Comparison of ENCODE assay signal across 23 cellular contexts in genomic region chr6:34096193-34096592, GRCh38. TPM values are rescaled to one million over a fixed set of nuclear protein-coding genes. Genes with fewer than 3 reads are reported as not detected.
"Had no signal": no experiment of that assay in that cellular context is flagged by ENCODE, and none has a peak within 500 bp of the region (broad histone marks: within the 10 kb centered on the region; RNA-seq: fewer than 3 reads in every experiment).

No MANE protein-coding gene starts in this region.

- ATAC-seq: left ventricle myocardium superior; lower lobe of right lung; natural killer cell; psoas muscle; right cardiac atrium; stimulated activated naive B cell treated with anti-CD40 and anti-IgM and Interleukin-4, amounts not matched to agents 10 μg/mL and 1 μg/mL and 100 μg/mL, for 72 hours had no signal

- H3K36me3 Mint-ChIP-seq: natural killer cell had no signal

- DNase-seq: dermis blood vessel endothelial cell; effector memory CD4-positive, alpha-beta T cell; erythroblast; esophagus squamous epithelium; foreskin melanocyte; left ventricle myocardium superior; lower lobe of right lung; natural killer cell; psoas muscle; small intestine; stimulated activated CD4-positive, alpha-beta T cell treated with anti-CD3 and anti-CD28 coated beads, Interleukin-15, amount 100 ng/mL, for 24 hours; stimulated activated CD4-positive, alpha-beta T cell treated with anti-CD3 and anti-CD28 coated beads, Interleukin-2, amount 100 ng/mL, for 48 hours; stimulated activated naive B cell treated with anti-CD40 and anti-IgM and Interleukin-4, amounts not matched to agents 10 μg/mL and 1 μg/mL and 100 μg/mL, for 72 hours; upper lobe of left lung had no signal

- H3K27ac ChIP-seq: coronary artery, esophagus squamous epithelium, lower lobe of right lung, psoas muscle, thoracic aorta, tibial nerve, upper lobe of left lung had no signal

- H3K4me3 ChIP-seq: coronary artery, esophagus squamous epithelium, lower lobe of right lung, psoas muscle, thoracic aorta, tibial nerve, upper lobe of left lung had no signal

- H3K4me1 Mint-ChIP-seq: natural killer cell; stimulated activated naive B cell treated with anti-CD40 and anti-IgM and Interleukin-4, amounts not matched to agents 10 μg/mL and 1 μg/mL and 100 μg/mL, for 72 hours had no signal

- H3K4me3 Mint-ChIP-seq: natural killer cell; stimulated activated naive B cell treated with anti-CD40 and anti-IgM and Interleukin-4, amounts not matched to agents 10 μg/mL and 1 μg/mL and 100 μg/mL, for 72 hours; stimulated activated naive CD8-positive, alpha-beta T cell treated with anti-CD3 and anti-CD28 coated beads, Interleukin-15, Interleukin-2, amounts not matched to agents 100 ng/mL and 50 ng/mL, for 24 hours had no signal

- H3K27ac Mint-ChIP-seq: natural killer cell; stimulated activated naive B cell treated with anti-CD40 and anti-IgM and Interleukin-4, amounts not matched to agents 10 μg/mL and 1 μg/mL and 100 μg/mL, for 72 hours; stimulated activated naive CD8-positive, alpha-beta T cell treated with anti-CD3 and anti-CD28 coated beads, Interleukin-15, Interleukin-2, amounts not matched to agents 100 ng/mL and 50 ng/mL, for 24 hours had no signal

- H3K9me3 ChIP-seq: esophagus squamous epithelium, lower lobe of right lung, psoas muscle, thoracic aorta, upper lobe of left lung had no signal

- H3K36me3 ChIP-seq: esophagus squamous epithelium, lower lobe of right lung, thoracic aorta, tibial nerve, upper lobe of left lung had no signal

- H3K9me3 Mint-ChIP-seq: natural killer cell; stimulated activated naive B cell treated with anti-CD40 and anti-IgM and Interleukin-4, amounts not matched to agents 10 μg/mL and 1 μg/mL and 100 μg/mL, for 72 hours; stimulated activated naive CD8-positive, alpha-beta T cell treated with anti-CD3 and anti-CD28 coated beads, Interleukin-15, Interleukin-2, amounts not matched to agents 100 ng/mL and 50 ng/mL, for 24 hours had no signal

- H3K4me1 ChIP-seq: esophagus squamous epithelium, lower lobe of right lung, psoas muscle, tibial nerve, upper lobe of left lung had no signal

- FAIRE-seq: endometrium, keratinocyte, small intestine, urothelium cell line had no signal

RNA-seq across cellular contexts. Expression of gene GRM4, which starts 49.7 kb away (rescaled TPM):
- total RNA-seq: dermis blood vessel endothelial cell, esophagus squamous epithelium, left ventricle myocardium superior, lower lobe of right lung, mesenteric fat pad, natural killer cell, right cardiac atrium, thoracic aorta, tibial nerve had no signal
- polyA plus RNA-seq: keratinocyte, right cardiac atrium had no signal
